12 cellular contexts compared by ENCODE assay signal in genomic region chr1:23694371-23694770, GRCh38. TPM values are rescaled to one million over a fixed set of nuclear protein-coding genes. Genes with fewer than 3 reads are reported as not detected.
DNase-seq lines count a peak whose midpoint lies in the region; ATAC-seq, FAIRE-seq and TF ChIP-seq lines count a peak whose summit lies in the region.
"Had no signal": no experiment of that assay in that cellular context is flagged by ENCODE, and none has a peak within 500 bp of the region (broad histone marks: within the 10 kb centered on the region; RNA-seq: fewer than 3 reads in every experiment).

No MANE protein-coding gene starts in this region.

- H3K27me3 ChIP-seq in BLaER1 (no peaks in the 10 kb centered on the region), GM23338 (ENCODE audit: insufficient read depth) (no peaks in the 10 kb centered on the region), mesendoderm (ENCODE audit: insufficient read depth, low read length, poor library complexity) (no peaks in the 10 kb centered on the region), small intestine (ENCODE audit: control insufficient read depth in 2 of 2, insufficient read depth in 2 of 2, low read length in 2 of 2) (no peaks in the 10 kb centered on the region)
- H3K27me3 ChIP-seq: gastrocnemius medialis had no signal

- H4K8ac ChIP-seq in mesendoderm (ENCODE audit: low read depth, low read length): no peak overlapping the region

- no peak overlapping the region for H2AFZ ChIP-seq in GM23338

- H2BK5ac ChIP-seq in mesendoderm (ENCODE audit: low read length): no peak overlapping the region

- H3K4me3 ChIP-seq in BLaER1: peak overlapping the region; percentile 36; the same call in 1 of the 2 replicates
- H3K4me3 ChIP-seq in GM23338: peak overlapping the region; percentile 100
- H3K4me3 ChIP-seq in mesendoderm (ENCODE audit: low read length): no peak overlapping the region
- no peak overlapping the region for H3K4me3 ChIP-seq in small intestine (ENCODE audit: low read depth in 1 of 2, low read length in 2 of 2)

- TF ChIP-seq CTCF in GM23338 (conservative IDR thresholded peaks at IDR 0.05; ENCODE audit: low read depth in 2 of 2): no peak

- H3K36me3 ChIP-seq in BLaER1: peaks cover 72% of the 10 kb centered on the region
- H3K36me3 ChIP-seq in GM23338 (ENCODE audit: insufficient read depth): peaks cover 71% of the 10 kb centered on the region
- peaks cover 25% of the 10 kb centered on the region for H3K36me3 ChIP-seq in mesendoderm (ENCODE audit: control insufficient read depth, insufficient read depth, low read length)
- peaks cover 8 to 24% of the 10 kb centered on the region in 2 donors for H3K36me3 ChIP-seq in small intestine (ENCODE audit: control insufficient read depth in 2 of 2, insufficient read depth in 2 of 2, low read length in 2 of 2)

- peaks cover 57% of the 10 kb centered on the region for H3F3A ChIP-seq in GM23338 (replicated peaks; ENCODE audit: low read depth)

- no peak for FAIRE-seq in small intestine (lab: Jason Lieb, UNC)
- FAIRE-seq: D721Med had no signal

- peaks cover 43% of the 10 kb centered on the region for H3K4me1 Mint-ChIP-seq in GM23338
- peaks cover 35% of the 10 kb centered on the region for H3K4me1 Mint-ChIP-seq in activated T-helper 17 cell treated with anti-CD3 and anti-CD28 coated beads, Interleukin-2, amount 50 U/mL, for 72 hours

- H3K4ac ChIP-seq in mesendoderm (ENCODE audit: low read depth, low read length): no peak overlapping the region

- H3K4me2 ChIP-seq in BLaER1: peak overlapping the region; percentile 95
- H3K4me2 ChIP-seq in GM23338: peak overlapping the region; percentile 100; the same call in 1 of the 2 replicates
- H3K4me2 ChIP-seq in mesendoderm (ENCODE audit: low read length): peak overlapping the region; percentile 22

- peak overlapping the region; percentile 5; the same call in 1 of the 2 replicates for H3K27ac Mint-ChIP-seq in GM23338
- H3K27ac Mint-ChIP-seq in activated T-helper 17 cell treated with anti-CD3 and anti-CD28 coated beads, Interleukin-2, amount 50 U/mL, for 72 hours: peak overlapping the region; percentile 96

- ATAC-seq in GM23338: no peak
- no peak for ATAC-seq in activated T-helper 17 cell treated with anti-CD3 and anti-CD28 coated beads, Interleukin-2, amount 50 U/mL, for 72 hours (replicated peaks)
- no peak for ATAC-seq in GM19452 (IDR thresholded peaks at IDR 0.05; ENCODE audit: unreplicated experiment)
- no peak for ATAC-seq in HG03196 (IDR thresholded peaks at IDR 0.05; ENCODE audit: unreplicated experiment)
- ATAC-seq: gastrocnemius medialis had no signal

- H2AK5ac ChIP-seq in mesendoderm (ENCODE audit: low read length): no peak overlapping the region

- no peak overlapping the region for H3K18ac ChIP-seq in mesendoderm (ENCODE audit: low read length)

- DNase-seq in GM23338 (ENCODE audit: low spot score) (no peak), mesendoderm (no peak), NCI-H2029 (lab: John Stamatoyannopoulos, UW) (no peak), small intestine (no peak)
- DNase-seq: activated CD8-positive, alpha-beta memory T cell treated with anti-CD3 and anti-CD28 coated beads, Interleukin-2, amount 50 U/mL, for 4 hours; gastrocnemius medialis; NCI-H446 treated with DMSO at 0.1 percent for 48 hours had no signal

- H3K9me2 ChIP-seq in GM23338 (ENCODE audit: insufficient read depth): no peaks in the 10 kb centered on the region

- H3K4me1 ChIP-seq in BLaER1: peaks cover 55% of the 10 kb centered on the region
- H3K4me1 ChIP-seq in GM23338 (ENCODE audit: insufficient read depth): peaks cover 22% of the 10 kb centered on the region
- peaks cover 8% of the 10 kb centered on the region for H3K4me1 ChIP-seq in mesendoderm (ENCODE audit: control insufficient read depth, low read depth, low read length)
- peaks cover 2 to 10% of the 10 kb centered on the region in 2 donors for H3K4me1 ChIP-seq in small intestine (ENCODE audit: control insufficient read depth in 2 of 2, insufficient read depth in 1 of 2, low read depth in 1 of 2, low read length in 1 of 2)

- no peaks in the 10 kb centered on the region; the same call in 2 of the 3 replicates for H3K9me3 Mint-ChIP-seq in GM23338
- H3K9me3 Mint-ChIP-seq in activated T-helper 17 cell treated with anti-CD3 and anti-CD28 coated beads, Interleukin-2, amount 50 U/mL, for 72 hours: no peaks in the 10 kb centered on the region

- H3K27ac ChIP-seq in BLaER1 (no peak overlapping the region), GM23338 (ENCODE audit: low read depth) (peak overlapping the region; percentile 92), mesendoderm (ENCODE audit: low read depth, low read length) (no peak overlapping the region), small intestine (ENCODE audit: low read depth in 1 of 2, low read length in 1 of 2) (no peak overlapping the region)

- peak overlapping the region; percentile 93 for H3K4me3 Mint-ChIP-seq in GM23338
- peak overlapping the region; percentile 95 for H3K4me3 Mint-ChIP-seq in activated T-helper 17 cell treated with anti-CD3 and anti-CD28 coated beads, Interleukin-2, amount 50 U/mL, for 72 hours

- H3K23ac ChIP-seq in mesendoderm (ENCODE audit: low read length): no peak overlapping the region

- peaks cover 10% of the 10 kb centered on the region; the same call in 1 of the 2 replicates for H3K9me3 ChIP-seq in BLaER1
- H3K9me3 ChIP-seq in small intestine (ENCODE audit: control insufficient read depth, low read depth): no peaks in the 10 kb centered on the region
- H3K9me3 ChIP-seq: gastrocnemius medialis had no signal

- WGBS in mesendoderm (ENCODE audit: extremely low coverage, insufficient coverage, low lambda C conversion rate): no CpG with 5 or more reads among the region's 3 CpGs
- WGBS in small intestine, 3 donors: 45 to 55% (median 48%) methylated on average over 3 of the region's 3 CpGs

- peaks cover 20% of the 10 kb centered on the region for H3K79me1 ChIP-seq in mesendoderm (ENCODE audit: low read length)

- H3K27me3 Mint-ChIP-seq in GM23338 (ENCODE audit: insufficient read depth, low read depth, poor library complexity): peaks cover 9% of the 10 kb centered on the region
- no peaks in the 10 kb centered on the region for H3K27me3 Mint-ChIP-seq in activated T-helper 17 cell treated with anti-CD3 and anti-CD28 coated beads, Interleukin-2, amount 50 U/mL, for 72 hours

- H3K36me3 Mint-ChIP-seq in GM23338 (ENCODE audit: low read depth): peaks cover 74% of the 10 kb centered on the region
- H3K36me3 Mint-ChIP-seq in activated T-helper 17 cell treated with anti-CD3 and anti-CD28 coated beads, Interleukin-2, amount 50 U/mL, for 72 hours (ENCODE audit: low read depth): peaks cover 79% of the 10 kb centered on the region

- H3K79me2 ChIP-seq in GM23338 (replicated peaks; ENCODE audit: insufficient read depth) (peaks cover 78% of the 10 kb centered on the region), mesendoderm (ENCODE audit: control insufficient read depth, insufficient read depth, low read length) (peaks cover 66% of the 10 kb centered on the region)

- H3K9ac ChIP-seq in BLaER1 (peak overlapping the region; percentile 98; the same call in 1 of the 2 replicates), mesendoderm (ENCODE audit: low read length) (peak overlapping the region; percentile 43)

- H4K20me1 ChIP-seq in BLaER1 (peaks cover 77% of the 10 kb centered on the region), GM23338 (replicated peaks; ENCODE audit: insufficient read depth) (peaks cover 64% of the 10 kb centered on the region)

- H2BK120ac ChIP-seq in mesendoderm (ENCODE audit: low read depth, low read length): no peak overlapping the region

- no peak overlapping the region for H2BK15ac ChIP-seq in mesendoderm (replicated peaks; ENCODE audit: low read depth)

- H4K5ac ChIP-seq in mesendoderm (ENCODE audit: low read length): no peak overlapping the region

- peak overlapping the region; percentile 45 for H3K56ac ChIP-seq in mesendoderm (ENCODE audit: low read length)

TF ChIP-seq in GM23338, 12 proteins besides CTCF, POLR2A, EP300 and RAD21 (continues in another document):
- no peak for TF ChIP-seq ZNF331 (CRISPR knock-in tag; IDR thresholded peaks at IDR 0.05; ENCODE audit: low read depth)

RNA-seq across cellular contexts. Expression of gene RPL11, which starts 2.8 kb away (rescaled TPM):
- 859 and 1,126 TPM in 2 replicates for total RNA-seq in GM23338 (2014; rRNA removed; shearing (Covaris generic))
- polyA plus RNA-seq in GM23338 (2016; fragmentation: Nextera tagmentation; extraction: Ambion mirVana): 1,427 and 1,484 TPM in 2 replicates
- 1,000 to 10,000 TPM; 1,075 to 1,450 TPM for total RNA-seq in activated T-helper 17 cell treated with anti-CD3 and anti-CD28 coated beads, Interleukin-2, amount 50 U/mL, for 72 hours
- polyA plus RNA-seq in mesendoderm (2013, experiment 1 of 2): 2,959 TPM
- polyA plus RNA-seq in mesendoderm (2013, experiment 2 of 2): 2,925 TPM
- polyA plus RNA-seq in small intestine: 1,000 to 10,000 TPM; 1,603 to 3,027 (median 2,739) TPM

RNA-seq across cellular contexts. Expression of gene ELOA, which starts 48.9 kb away (rescaled TPM):
- 38.1 and 49.1 TPM in 2 replicates for total RNA-seq in GM23338 (2014; rRNA removed; shearing (Covaris generic))
- polyA plus RNA-seq in GM23338 (2016; fragmentation: Nextera tagmentation; extraction: Ambion mirVana) (55.7 and 57.7 TPM in 2 replicates), small intestine (10 to 100 TPM in 2 of 3 donors, 1 to 10 TPM in 1; 8.4 to 12.4 (median 11.0) TPM)
- 10 to 100 TPM; 30.1 to 48.5 TPM for total RNA-seq in activated T-helper 17 cell treated with anti-CD3 and anti-CD28 coated beads, Interleukin-2, amount 50 U/mL, for 72 hours
- polyA plus RNA-seq in mesendoderm (2013, experiment 1 of 2): 50.4 TPM
- polyA plus RNA-seq in mesendoderm (2013, experiment 2 of 2): 51.3 TPM

Comparison
In these comparisons a context has a peak if more than half of its experiments do, and no peak if none do; other contexts are left out.
1. H3K4me2 ChIP-seq: peak in every context shown above with its lines; median percentile 100 in GM23338; 95 in BLaER1; 22 in mesendoderm.
2. H3K4me3 ChIP-seq: peak in BLaER1 (single experiment) and GM23338 (single experiment); none in mesendoderm (single experiment) and small intestine (0 of 2).